20 cellular contexts compared by ENCODE assay signal in the genomic region with DNA sequence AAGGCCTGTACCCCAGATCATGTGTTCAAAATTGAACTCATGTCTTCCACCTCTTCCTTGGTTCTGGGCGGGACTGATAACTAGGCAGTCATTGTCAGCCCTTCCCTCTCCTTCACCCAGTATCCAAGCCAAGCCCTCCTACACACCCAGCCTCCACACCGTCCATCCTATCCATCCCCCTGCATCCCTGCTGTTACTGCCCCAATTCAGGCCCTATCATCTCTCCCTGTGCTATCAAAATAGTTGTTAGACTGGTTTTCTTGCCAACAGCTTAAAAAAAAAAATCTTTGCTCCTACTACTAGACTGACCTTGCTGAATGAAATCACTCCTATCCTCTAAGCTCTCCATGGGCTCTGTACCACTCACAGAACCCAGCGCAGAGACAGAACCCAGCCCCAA.
"Had no signal": no experiment of that assay in that cellular context is flagged by ENCODE, and none has a peak within 500 bp of the region (broad histone marks: within the 10 kb centered on the region; RNA-seq: fewer than 3 reads in every experiment).

No MANE protein-coding gene starts in this region.

- H3K36me3 ChIP-seq: brain microvascular endothelial cell, gastrocnemius medialis, heart right ventricle, tibial nerve, vagina had no signal

- H3K27me3 ChIP-seq: gastrocnemius medialis, tibial nerve, vagina had no signal

- FAIRE-seq: endothelial cell of umbilical vein had no signal

- ATAC-seq: gastrocnemius medialis; heart right ventricle; left lobe of liver; naive thymus-derived CD8-positive, alpha-beta T cell; stimulated activated naive B cell treated with anti-CD40 and anti-IgM and Interleukin-4, amounts not matched to agents 10 μg/mL and 1 μg/mL and 100 μg/mL, for 72 hours had no signal

- DNase-seq: activated CD4-positive, alpha-beta T cell treated with anti-CD3 and anti-CD28 coated beads, Interleukin-2, amount 50 U/mL, for 4 hours; activated CD4-positive, CD25-positive, alpha-beta regulatory T cell treated with anti-CD3 and anti-CD28 coated beads, Interleukin-2, amount 50 U/mL, for 72 hours; activated naive CD4-positive, alpha-beta T cell; activated naive CD8-positive, alpha-beta T cell treated with anti-CD3 and anti-CD28 coated beads, Interleukin-2, amount 10 ng/mL, durations not matched to agents 7 days and 5 days; activated T-cell treated with anti-CD3 and anti-CD28 coated beads for 4 hours; brain microvascular endothelial cell; cortex of kidney; effector CD8-positive, alpha-beta T cell; gastrocnemius medialis; heart right ventricle; mammary epithelial cell; naive thymus-derived CD8-positive, alpha-beta T cell; stimulated activated CD4-positive, alpha-beta T cell treated with anti-CD3 and anti-CD28 coated beads, Interleukin-15, amount 100 ng/mL, for 24 hours; stimulated activated CD4-positive, alpha-beta T cell treated with anti-CD3 and anti-CD28 coated beads, Interleukin-4, amount 100 ng/mL, for 1 hour; stimulated activated naive B cell treated with anti-CD40 and anti-IgM and Interleukin-4, amounts not matched to agents 10 μg/mL and 1 μg/mL and 100 μg/mL, for 72 hours; T-helper 9 cell had no signal

- H3K4me3 ChIP-seq: gastrocnemius medialis, heart right ventricle, tibial nerve, vagina had no signal

- H3K4me1 ChIP-seq: gastrocnemius medialis had no signal

- H3K27ac ChIP-seq: brain microvascular endothelial cell, gastrocnemius medialis, heart right ventricle, tibial nerve, vagina had no signal

- H3K9me3 ChIP-seq: gastrocnemius medialis, heart right ventricle, tibial nerve, vagina had no signal
